8 cellular contexts compared by ENCODE assay signal in the genomic region with DNA sequence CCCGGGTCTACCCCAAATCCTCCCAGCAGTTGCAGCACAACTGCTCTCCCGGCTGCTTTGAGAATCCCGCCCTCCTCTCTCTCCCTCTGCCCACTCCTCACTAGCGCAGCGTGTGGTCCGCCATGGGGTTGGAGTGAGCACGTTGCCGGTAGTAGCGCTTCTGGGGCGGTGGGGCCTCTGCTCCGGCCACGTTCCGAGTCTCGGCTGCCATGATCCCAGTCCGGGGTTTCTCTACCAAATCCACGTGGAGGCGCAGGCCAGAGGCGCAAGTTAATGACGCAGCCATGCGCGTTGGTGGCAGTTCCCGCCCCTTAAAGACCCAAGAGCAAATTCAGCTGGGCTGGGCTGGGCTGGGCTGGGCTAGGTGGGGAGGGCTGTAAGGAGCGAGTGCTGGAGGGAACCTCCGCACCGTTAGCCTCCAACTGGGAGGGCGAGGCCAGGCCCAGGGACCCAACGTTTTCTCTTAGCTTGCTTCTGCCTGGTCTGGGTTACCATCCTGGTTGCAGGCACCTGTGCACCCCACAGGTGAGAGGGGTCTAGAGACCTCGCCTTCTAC. TPM values are rescaled to one million over a fixed set of nuclear protein-coding genes. Genes with fewer than 3 reads are reported as not detected.
DNase-seq lines count a peak whose midpoint lies in the region; ATAC-seq and TF ChIP-seq lines count a peak whose summit lies in the region.

Gene METTL1, minus strand, starts transcription at position 233 of the 556 bp plus-strand sequence. Its CDS starts 22 bp downstream, at position 211.

- H3K36me3 ChIP-seq in esophagus muscularis mucosa: peaks cover 0 to 43% (median 23%) of the 10 kb centered on the region in 4 donors

- no peak; the same call in 1 of the 2 replicates for TF ChIP-seq EP300 in Ishikawa (IDR thresholded peaks at IDR 0.05; ENCODE audit: borderline replicate concordance)
- no peak for TF ChIP-seq EP300 in esophagus muscularis mucosa (IDR thresholded peaks at IDR 0.05)

- ATAC-seq in GM21576 (IDR thresholded peaks at IDR 0.05; ENCODE audit: unreplicated experiment): peak; percentile 77

- H3K4me1 ChIP-seq in esophagus muscularis mucosa: peaks cover 14 to 32% (median 23%) of the 10 kb centered on the region in 4 donors

- TF ChIP-seq RAD21 in Ishikawa (IDR thresholded peaks at IDR 0.05; ENCODE audit: low read depth): no peak

- peak in 1 of 3 experiments; percentile 42 for TF ChIP-seq CTCF in esophagus muscularis mucosa (IDR thresholded peaks at IDR 0.05)

- TF ChIP-seq POLR2A in esophagus muscularis mucosa (IDR thresholded peaks at IDR 0.05; ENCODE audit: low read depth): no peak

- peak; percentile 93 for DNase-seq in DMS153 (lab: John Stamatoyannopoulos, UW)
- DNase-seq in activated T-cell treated with anti-CD3 and anti-CD28 coated beads, Interleukin-2, amount 50 U/mL, for 48 hours: peak; percentile 96
- peak; percentile 98 for DNase-seq in esophagus muscularis mucosa (ENCODE audit: extremely low spot score)
- peak; percentile 97 for DNase-seq in myocyte (ENCODE audit: low read depth)
- peak; percentile 88 to 93 for DNase-seq in stimulated activated CD8-positive, alpha-beta memory T cell treated with anti-CD3 and anti-CD28 coated beads, Interleukin-7, amount 100 ng/mL, for 48 hours (ENCODE audit: extremely low read depth in 1 of 2, low read depth in 1 of 2)

- H3K27ac ChIP-seq in esophagus muscularis mucosa (replicated peaks in 1 of 4): peak within 1 kb of the TSS; percentile 90 to 95 (median 94)

- peaks cover 0 to under 1% (median 0%) of the 10 kb centered on the region in 4 donors for H3K27me3 ChIP-seq in esophagus muscularis mucosa

- H3K9me3 ChIP-seq in esophagus muscularis mucosa: no peaks in the 10 kb centered on the region

- intact Hi-C loops in esophagus muscularis mucosa (cut with DNase I): no loop called here

- 0% methylated on average over 17 of the region's 28 CpGs for WGBS in esophagus muscularis mucosa

- H3K4me3 ChIP-seq in esophagus muscularis mucosa: peak within 1 kb of the TSS; percentile 70 to 82 (median 76)

TF ChIP-seq in Ishikawa, 13 proteins besides CTCF, POLR2A, EP300 and RAD21:
- no peak for TF ChIP-seq ZBTB7A (IDR thresholded peaks at IDR 0.05; ENCODE audit: low read depth)
- TF ChIP-seq REST (IDR thresholded peaks at IDR 0.05; ENCODE audit: low read depth): 0 out of 2 replicates have a peak, but pooled peaks have one; percentile 8
- peak; percentile 100 for TF ChIP-seq MAX (IDR thresholded peaks at IDR 0.05)
- peak; percentile 99 for TF ChIP-seq CREB1 (IDR thresholded peaks at IDR 0.05; ENCODE audit: low read depth)
- TF ChIP-seq, protein P1, sequence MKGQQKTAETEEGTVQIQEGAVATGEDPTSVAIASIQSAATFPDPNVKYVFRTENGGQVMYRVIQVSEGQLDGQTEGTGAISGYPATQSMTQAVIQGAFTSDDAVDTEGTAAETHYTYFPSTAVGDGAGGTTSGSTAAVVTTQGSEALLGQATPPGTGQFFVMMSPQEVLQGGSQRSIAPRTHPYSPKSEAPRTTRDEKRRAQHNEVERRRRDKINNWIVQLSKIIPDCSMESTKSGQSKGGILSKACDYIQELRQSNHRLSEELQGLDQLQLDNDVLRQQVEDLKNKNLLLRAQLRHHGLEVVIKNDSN (IDR thresholded peaks at IDR 0.05): peak; percentile 87
- peak; percentile 29 for TF ChIP-seq TEAD4 (IDR thresholded peaks at IDR 0.05)
- peak; percentile 88 for TF ChIP-seq EGR1 (IDR thresholded peaks at IDR 0.05)
- no peak for TF ChIP-seq FOXM1 (IDR thresholded peaks at IDR 0.05; ENCODE audit: borderline replicate concordance, low read depth)
- TF ChIP-seq TAF1 (IDR thresholded peaks at IDR 0.05; ENCODE audit: low read depth): peak; percentile 98
- peak; percentile 83 for TF ChIP-seq TCF12 (IDR thresholded peaks at IDR 0.05; ENCODE audit: low read depth)
- TF ChIP-seq NFIC (IDR thresholded peaks at IDR 0.05): peak; percentile 27; the same call in 1 of the 2 replicates
- peak; percentile 95 for TF ChIP-seq YY1 (IDR thresholded peaks at IDR 0.05; ENCODE audit: low read depth)
- TF ChIP-seq CEBPB (IDR thresholded peaks at IDR 0.05): no peak
TF ChIP-seq in Ishikawa: peak in this region for 10.

TF ChIP-seq in PFSK-1, 5 proteins besides CTCF, POLR2A, EP300 and RAD21:
- TF ChIP-seq FOXP2 (optimal IDR thresholded peaks at IDR 0.05; ENCODE audit: borderline replicate concordance, extremely low read depth, extremely low read length, insufficient read depth): no peak
- peak in 1 of 2 experiments; percentile 71; a peak in 1 of 4 replicates for TF ChIP-seq REST (IDR thresholded peaks at IDR 0.05; ENCODE audit: insufficient read depth in 1 of 2, low read depth in 2 of 2, low read length in 2 of 2)
- peak; percentile 89; the same call in 1 of the 2 replicates for TF ChIP-seq TAF1 (IDR thresholded peaks at IDR 0.05; ENCODE audit: borderline replicate concordance, insufficient read depth, low read length)
- TF ChIP-seq SIN3A (IDR thresholded peaks at IDR 0.05; ENCODE audit: borderline replicate concordance, insufficient read depth, low read length): peak; percentile 100
- peak; percentile 88 for TF ChIP-seq POLR2AphosphoS5 (IDR thresholded peaks at IDR 0.05; ENCODE audit: low read depth, low read length)

RNA-seq across cellular contexts. Expression of gene METTL1, which starts in this region (rescaled TPM):
- 51.2 TPM for polyA plus RNA-seq in PFSK-1 (2012; ENCODE audit: insufficient read length, low read depth)
- total RNA-seq in esophagus muscularis mucosa: 1 to 10 TPM; 4.2 to 9.8 (median 5.7) TPM
- total RNA-seq in myocyte: 9.9 and 13.6 TPM in 2 replicates
- 38.4 TPM for polyA plus RNA-seq in myocyte (2012)

Comparison
In these comparisons a context has a peak if more than half of its experiments do, and no peak if none do; other contexts are left out.
1. Peak in every context shown above with its lines: DNase-seq, ATAC-seq, H3K4me3 ChIP-seq and H3K27ac ChIP-seq.